ENCODE assay signal across 9 cellular contexts in genomic region chr2:106572541-106573148, GRCh38.
A peak's percentile ranks its signal among the peaks of the same experiment; 100 is the strongest.
DNase-seq lines count a peak whose midpoint lies in the region; TF ChIP-seq lines count a peak whose summit lies in the region.
"Had no signal": no experiment of that assay in that cellular context is flagged by ENCODE, and none has a peak within 500 bp of the region (broad histone marks: within the 10 kb centered on the region; RNA-seq: fewer than 3 reads in every experiment).

No MANE protein-coding gene starts in this region.

- H3K36me3 ChIP-seq in brain microvascular endothelial cell (replicated peaks) = no peaks in the 10 kb centered on the region
- H3K36me3 ChIP-seq in osteoblast (ENCODE audit: insufficient read depth, low read length) = no peaks in the 10 kb centered on the region
- H3K36me3 ChIP-seq in vagina = no peaks in the 10 kb centered on the region
- no peaks in the 10 kb centered on the region for H3K36me3 ChIP-seq in suprapubic skin
- H3K36me3 ChIP-seq: BLaER1 had no signal

- TF ChIP-seq EP300 in suprapubic skin (IDR thresholded peaks at IDR 0.05) = no peak

- no peaks in the 10 kb centered on the region for H4K20me1 ChIP-seq in osteoblast (ENCODE audit: insufficient read depth, low read length)
- H4K20me1 ChIP-seq: BLaER1 had no signal

- no peaks in the 10 kb centered on the region for H3K27me3 ChIP-seq in brain microvascular endothelial cell (replicated peaks)
- no peaks in the 10 kb centered on the region for H3K27me3 ChIP-seq in osteoblast (ENCODE audit: insufficient read depth, low read length)
- H3K27me3 ChIP-seq in vagina = no peaks in the 10 kb centered on the region
- H3K27me3 ChIP-seq in suprapubic skin = peaks cover under 1% of the 10 kb centered on the region
- H3K27me3 ChIP-seq: BLaER1 had no signal

- in situ Hi-C loops in brain microvascular endothelial cell (cut with HindIII; ENCODE audit: low pct_ligation_motif_present, low sequenced_read_pairs) = no loop called here

- DNase-seq in NCI-H1417 (lab: John Stamatoyannopoulos, UW) = peak in 2 of 3 experiments; percentile 5 to 23
- no peak for DNase-seq in NCI-H1417 treated with DMSO at 0.1 percent for 48 hours (lab: John Stamatoyannopoulos, UW)
- DNase-seq in HuH-7 (ENCODE audit: low spot score) = peak; percentile 36
- no peak for DNase-seq in brain microvascular endothelial cell
- DNase-seq in osteoblast (ENCODE audit: insufficient read length, low spot score, missing footprints) = no peak
- DNase-seq in islet precursor cell = no peak
- no peak for DNase-seq in vagina (ENCODE audit: extremely low spot score in 2 of 2)
- DNase-seq in suprapubic skin (ENCODE audit: low spot score in 2 of 2) = no peak

- TF ChIP-seq CTCF in brain microvascular endothelial cell (IDR thresholded peaks at IDR 0.05; ENCODE audit: low read depth, low read length, missing control alignments) = peak; percentile 75
- peak; percentile 58 for TF ChIP-seq CTCF in osteoblast (IDR thresholded peaks at IDR 0.05; ENCODE audit: extremely low read depth, low read depth, low read length)
- TF ChIP-seq CTCF in vagina (IDR thresholded peaks at IDR 0.05) = no peak
- TF ChIP-seq CTCF in suprapubic skin (IDR thresholded peaks at IDR 0.05) = no peak

- 38% methylated on average over 4 of the region's 4 CpGs for whole genome bisulfite sequencing in suprapubic skin

- H3K4me2 ChIP-seq in osteoblast (ENCODE audit: insufficient read depth, low read length) = no peak overlapping the region
- H3K4me2 ChIP-seq: BLaER1 had no signal

- H3K4me3 ChIP-seq in brain microvascular endothelial cell (ENCODE audit: low read depth, low read length) (no peak overlapping the region), osteoblast (ENCODE audit: insufficient read depth, low read length) (no peak overlapping the region), vagina (no peak overlapping the region), suprapubic skin (no peak overlapping the region)
- H3K4me3 ChIP-seq: BLaER1 had no signal

- no peak overlapping the region for H2AFZ ChIP-seq in osteoblast (ENCODE audit: low read length)

- intact Hi-C loops in vagina (cut with DNase I) = no loop called here

- H3K79me2 ChIP-seq in osteoblast (ENCODE audit: insufficient read depth, low read length) = no peaks in the 10 kb centered on the region

- TF ChIP-seq POLR2A in vagina (IDR thresholded peaks at IDR 0.05) (no peak), suprapubic skin (IDR thresholded peaks at IDR 0.05) (no peak)

- no peaks in the 10 kb centered on the region for H3K9me3 ChIP-seq in osteoblast (ENCODE audit: low read depth, low read length)
- H3K9me3 ChIP-seq in vagina = no peaks in the 10 kb centered on the region
- no peaks in the 10 kb centered on the region for H3K9me3 ChIP-seq in suprapubic skin
- H3K9me3 ChIP-seq: BLaER1 had no signal

- H3K27ac ChIP-seq in brain microvascular endothelial cell = no peak overlapping the region
- no peak overlapping the region for H3K27ac ChIP-seq in osteoblast (ENCODE audit: low read depth, low read length)
- no peak overlapping the region for H3K27ac ChIP-seq in vagina
- no peak overlapping the region for H3K27ac ChIP-seq in suprapubic skin
- H3K27ac ChIP-seq: BLaER1 had no signal

- H3K4me1 ChIP-seq in osteoblast (ENCODE audit: insufficient read depth, low read length) (peaks cover 9% of the 10 kb centered on the region), vagina (no peaks in the 10 kb centered on the region), suprapubic skin (peaks cover 5% of the 10 kb centered on the region)

Comparison
In these comparisons a context has a peak if more than half of its experiments do, and no peak if none do; other contexts are left out.
1. DNase-seq: peak in NCI-H1417 (2 of 3) and HuH-7 (single experiment); none in NCI-H1417 treated with DMSO at 0.1 percent for 48 hours (single experiment), brain microvascular endothelial cell (single experiment), osteoblast (single experiment), islet precursor cell (single experiment), vagina (0 of 2) and suprapubic skin (0 of 2).
2. CTCF ChIP-seq: peak in brain microvascular endothelial cell (single experiment) and osteoblast (single experiment); none in vagina (0 of 3) and suprapubic skin (0 of 2).